ENCODE assay signal across 25 cellular contexts in the genomic region with DNA sequence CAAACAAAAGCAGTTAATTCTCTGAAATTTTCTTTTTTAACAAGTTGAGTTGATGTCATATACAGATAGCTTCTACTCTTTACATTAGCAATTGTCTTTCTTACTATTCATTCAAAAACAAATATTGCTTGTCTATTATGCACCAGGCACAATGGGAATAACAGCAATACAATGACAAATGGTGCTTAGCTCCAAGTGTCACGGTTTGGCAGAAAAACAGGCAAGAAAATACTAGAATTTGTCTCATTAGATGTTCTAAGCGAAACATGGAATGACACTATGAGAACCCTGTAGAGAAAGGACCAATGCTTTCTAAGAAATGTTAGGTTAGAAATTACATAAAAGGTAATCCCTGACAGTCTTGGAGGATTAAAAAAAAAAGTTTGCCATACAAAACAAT.
"Had no signal": no experiment of that assay in that cellular context is flagged by ENCODE, and none has a peak within 500 bp of the region (broad histone marks: within the 10 kb centered on the region; RNA-seq: fewer than 3 reads in every experiment).

No MANE protein-coding gene starts in this region.

- H3K27ac ChIP-seq: brain microvascular endothelial cell, cardiac muscle cell, SK-N-MC had no signal

- DNase-seq: activated B cell treated with CpG ODN at 0.5 μM for 24 hours; activated CD4-positive, alpha-beta memory T cell treated with anti-CD3 and anti-CD28 coated beads for 36 hours; activated CD4-positive, alpha-beta T cell treated with anti-CD3 and anti-CD28 coated beads for 1 hour; activated CD4-positive, alpha-beta T cell treated with anti-CD3 and anti-CD28 coated beads, Interleukin-2, amount 10 ng/mL, durations not matched to agents 24 days and 14 days; activated CD8-positive, alpha-beta memory T cell treated with anti-CD3 and anti-CD28 coated beads for 24 hours; activated gamma-delta T cell; activated naive CD4-positive, alpha-beta T cell treated with anti-CD3 and anti-CD28 coated beads for 36 hours; activated T-cell treated with anti-CD3 and anti-CD28 coated beads, Interleukin-2, amount 50 U/mL, for 4 hours; brain microvascular endothelial cell; cerebellar nuclear complex; Kasumi-1; KBM-7; NCI-H1105 treated with DMSO at 0.1 percent for 48 hours; NCI-H1436 treated with DMSO at 0.1 percent for 48 hours; NCI-H187; NCI-H2081; NCI-H2171 treated with DMSO at 0.1 percent for 48 hours; NCI-H345; NCI-H510A treated with DMSO at 0.1 percent for 48 hours; NCI-H69; T-cell; T-helper 2 cell; T1000 had no signal

- H3K27me3 ChIP-seq: brain microvascular endothelial cell, cardiac muscle cell had no signal

- ATAC-seq: activated T-cell treated with anti-CD3 and anti-CD28 coated beads, Interleukin-2, amount 50 U/mL, for 4 hours; T-cell had no signal

- H3K4me3 ChIP-seq: cardiac muscle cell, SK-N-MC had no signal
